Comparison of ENCODE assay signal across 28 cellular contexts in the genomic region with DNA sequence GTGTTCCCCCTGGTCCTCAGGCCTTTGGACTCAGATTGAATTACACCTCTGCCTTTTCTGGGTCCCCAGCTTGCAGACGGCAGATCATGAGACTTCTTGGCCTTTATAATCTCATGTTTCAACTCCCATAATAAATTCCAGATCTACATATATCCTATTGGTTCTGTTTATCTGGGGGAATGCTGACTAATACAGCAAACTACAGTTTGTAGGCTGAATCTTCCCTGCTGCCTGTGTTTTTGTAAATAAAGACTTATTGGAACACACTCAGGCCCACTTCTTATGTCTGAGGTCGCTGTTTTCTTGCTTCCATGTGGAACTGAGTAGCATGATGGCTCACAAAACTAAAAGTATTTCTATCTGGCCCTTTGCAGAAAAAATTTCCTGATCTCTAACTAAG.
DNase-seq lines count a peak whose midpoint lies in the region; ATAC-seq and TF ChIP-seq lines count a peak whose summit lies in the region.
"Had no signal": no experiment of that assay in that cellular context is flagged by ENCODE, and none has a peak within 500 bp of the region (broad histone marks: within the 10 kb centered on the region; RNA-seq: fewer than 3 reads in every experiment).

No MANE protein-coding gene starts in this region.

- H3K9me3 ChIP-seq in smooth muscle cell (replicated peaks; ENCODE audit: low read depth) (no peaks in the 10 kb centered on the region), ovary (no peaks in the 10 kb centered on the region)
- H3K9me3 ChIP-seq: MG63, pancreas had no signal

- H3K4me3 ChIP-seq in HFF-Myc (replicated peaks; ENCODE audit: low read depth, low read length) = no peak overlapping the region
- no peak overlapping the region for H3K4me3 ChIP-seq in astrocyte of the spinal cord (ENCODE audit: low read depth, low read length)
- no peak overlapping the region for H3K4me3 ChIP-seq in fibroblast of pulmonary artery (replicated peaks; ENCODE audit: low read depth, low read length)
- H3K4me3 ChIP-seq in smooth muscle cell = no peak overlapping the region
- H3K4me3 ChIP-seq in ovary = no peak overlapping the region
- H3K4me3 ChIP-seq: hepatocyte, K562, MG63, pancreas, PC-9, skin epidermis had no signal

- H3K27me3 ChIP-seq in smooth muscle cell (ENCODE audit: low read depth) (no peaks in the 10 kb centered on the region), ovary (no peaks in the 10 kb centered on the region)
- H3K27me3 ChIP-seq: hepatocyte, MG63, pancreas had no signal

- H3K79me2 ChIP-seq in smooth muscle cell (ENCODE audit: low read depth) = no peaks in the 10 kb centered on the region
- H3K79me2 ChIP-seq: hepatocyte had no signal

- H3K4me2 ChIP-seq in smooth muscle cell = peak overlapping the region; percentile 53
- H3K4me2 ChIP-seq: hepatocyte, PC-9 had no signal

- in situ Hi-C loops in astrocyte of the spinal cord (cut with HindIII; ENCODE audit: low sequenced_read_pairs) = no loop called here

- DNase-seq in HFF-Myc (ENCODE audit: extremely low read depth, low read depth) (peak; percentile 40), astrocyte of the spinal cord (ENCODE audit: low read depth, low spot score) (peak; percentile 43), fibroblast of pulmonary artery (ENCODE audit: low read depth) (peak; percentile 12), smooth muscle cell (lab: John Stamatoyannopoulos, UW; ENCODE audit: unreplicated experiment) (no peak), ovary (no peak)
- no peak for DNase-seq in activated CD4-positive, alpha-beta T cell treated with anti-CD3 and anti-CD28 coated beads for 1 hour
- DNase-seq: activated CD4-positive, alpha-beta T cell treated with anti-CD3 and anti-CD28 coated beads for 36 hours; activated CD8-positive, alpha-beta T cell treated with anti-CD3 and anti-CD28 coated beads, Interleukin-2, amount 10 ng/mL, durations not matched to agents 7 days and 5 days; activated naive CD4-positive, alpha-beta T cell treated with anti-CD3 and anti-CD28 coated beads, Interleukin-2, amount 50 U/mL, for 16 hours; amygdala; COR-L47; cortex of kidney; DMS79; endodermal cell; MG63; NCI-H1105 treated with DMSO at 0.1 percent for 48 hours; NCI-H1930; NCI-H526; pancreas; PC-9; retina; stimulated activated naive CD4-positive, alpha-beta T cell had no signal

- 13% methylated on average over 2 of the region's 2 CpGs for WGBS in smooth muscle cell (ENCODE audit: low lambda C conversion rate)
- 23 to 27% (median 27%) methylated on average over 2 of the region's 2 CpGs for WGBS in ovary, 3 donors

- no peak for TF ChIP-seq EP300 in ovary (IDR thresholded peaks at IDR 0.05)

- peaks cover 13% of the 10 kb centered on the region for H3F3A ChIP-seq in smooth muscle cell (ENCODE audit: low read depth)

- no peak for TF ChIP-seq POLR2A in ovary (IDR thresholded peaks at IDR 0.05)

- peak overlapping the region; percentile 84 for H2AFZ ChIP-seq in smooth muscle cell (ENCODE audit: low read depth)
- H2AFZ ChIP-seq: hepatocyte, PC-9 had no signal

- TF ChIP-seq CTCF in HFF-Myc (IDR thresholded peaks at IDR 0.05; ENCODE audit: low read depth, low read length, missing control alignments) = no peak
- TF ChIP-seq CTCF in astrocyte of the spinal cord (IDR thresholded peaks at IDR 0.05; ENCODE audit: low read depth, low read length) = no peak
- TF ChIP-seq CTCF in fibroblast of pulmonary artery (IDR thresholded peaks at IDR 0.05; ENCODE audit: low read length, missing control alignments) = no peak
- no peak for TF ChIP-seq CTCF in smooth muscle cell (IDR thresholded peaks at IDR 0.05; ENCODE audit: borderline replicate concordance, insufficient read depth, poor library complexity, severe bottlenecking)
- no peak for TF ChIP-seq CTCF in ovary (IDR thresholded peaks at IDR 0.05)

- H3K4me1 ChIP-seq in smooth muscle cell (ENCODE audit: low read depth) (peaks cover 7% of the 10 kb centered on the region), ovary (ENCODE audit: insufficient read depth) (no peaks in the 10 kb centered on the region)
- H3K4me1 ChIP-seq: pancreas had no signal

- H3K36me3 ChIP-seq in smooth muscle cell (ENCODE audit: low read depth) = no peaks in the 10 kb centered on the region
- H3K36me3 ChIP-seq in ovary = no peaks in the 10 kb centered on the region
- H3K36me3 ChIP-seq: MG63, pancreas had no signal

- peak overlapping the region; percentile 82 for H3K27ac ChIP-seq in smooth muscle cell (ENCODE audit: low read depth)
- no peak overlapping the region for H3K27ac ChIP-seq in ovary
- H3K27ac ChIP-seq: C4-2B, hepatocyte, pancreas, PC-9, skin epidermis had no signal

- intact Hi-C loops in ovary (cut with DNase I) = no loop called here

- no peak for ATAC-seq in GM18861 (IDR thresholded peaks at IDR 0.05; ENCODE audit: unreplicated experiment)
- ATAC-seq: activated CD4-positive, alpha-beta T cell treated with anti-CD3 and anti-CD28 coated beads for 36 hours; activated CD8-positive, alpha-beta T cell treated with anti-CD3 and anti-CD28 coated beads, Interleukin-2, amount 10 ng/mL, durations not matched to agents 7 days and 5 days; K562; natural killer cell treated with Interleukin-12 subunit alpha and Interleukin-12 subunit beta and Interleukin-15 and Interleukin-18, amount 100 ng/mL, for 72 hours; pancreas had no signal

- H4K20me1 ChIP-seq in smooth muscle cell (ENCODE audit: low read depth) = no peaks in the 10 kb centered on the region

- no peak overlapping the region for H3K9ac ChIP-seq in smooth muscle cell (ENCODE audit: low read depth)

Comparison
In these comparisons a context has a peak if more than half of its experiments do, and no peak if none do; other contexts are left out.
1. DNase-seq: peak in HFF-Myc (single experiment), astrocyte of the spinal cord (single experiment) and fibroblast of pulmonary artery (single experiment); none in smooth muscle cell (single experiment), ovary (0 of 5) and activated CD4-positive, alpha-beta T cell treated with anti-CD3 and anti-CD28 coated beads for 1 hour (single experiment).